26 cellular contexts compared by ENCODE assay signal in genomic region chr3:21140785-21141184, GRCh38.
"Had no signal": no experiment of that assay in that cellular context is flagged by ENCODE, and none has a peak within 500 bp of the region (broad histone marks: within the 10 kb centered on the region; RNA-seq: fewer than 3 reads in every experiment).

No MANE protein-coding gene starts in this region.

- H3K27ac ChIP-seq: dorsolateral prefrontal cortex, gastrocnemius medialis, left lung, parathyroid adenoma, right lobe of liver, suprapubic skin, transverse colon, upper lobe of right lung, uterus had no signal

- DNase-seq: dorsolateral prefrontal cortex; effector CD4-positive, alpha-beta T cell; gastrocnemius medialis; head of caudate nucleus; left cardiac atrium; left lung; mesenchymal stem cell; mucosa of descending colon; naive B cell; right lobe of liver; small intestine; stimulated activated CD4-positive, alpha-beta T cell treated with anti-CD3 and anti-CD28 coated beads, Interleukin-15, amount 100 ng/mL, for 24 hours; stimulated activated CD4-positive, alpha-beta T cell treated with anti-CD3 and anti-CD28 coated beads, Interleukin-2, amount 100 ng/mL, for 48 hours; stimulated activated CD8-positive, alpha-beta memory T cell treated with anti-CD3 and anti-CD28 coated beads, Interleukin-4, amount 100 ng/mL, for 48 hours; stimulated activated naive CD4-positive, alpha-beta T cell; stimulated activated naive CD8-positive, alpha-beta T cell treated with anti-CD3 and anti-CD28 coated beads, Interleukin-15, amount 100 ng/mL, for 72 hours; transverse colon; upper lobe of right lung; uterus had no signal

- H3K4me1 Mint-ChIP-seq: mesothelial cell of epicardium; naive B cell; neural crest cell; stimulated activated naive CD8-positive, alpha-beta T cell treated with anti-CD3 and anti-CD28 coated beads, Interleukin-15, amount 100 ng/mL, for 72 hours had no signal

- H3K4me3 ChIP-seq: dorsolateral prefrontal cortex, gastrocnemius medialis, left lung, mucosa of descending colon, right lobe of liver, suprapubic skin, transverse colon, upper lobe of right lung, uterus had no signal

- H3K27me3 ChIP-seq: dorsolateral prefrontal cortex, gastrocnemius medialis, left lung, right lobe of liver, suprapubic skin, transverse colon, upper lobe of right lung, uterus had no signal

- H3K27ac Mint-ChIP-seq: mesothelial cell of epicardium; natural killer cell treated with Interleukin-12 subunit alpha and Interleukin-12 subunit beta and Interleukin-15 and Interleukin-18, amount 100 ng/mL, for 72 hours; progenitor cell of endocrine pancreas; stimulated activated naive CD8-positive, alpha-beta T cell treated with anti-CD3 and anti-CD28 coated beads, Interleukin-15, amount 100 ng/mL, for 72 hours had no signal

- H3K27me3 Mint-ChIP-seq: naive B cell; natural killer cell treated with Interleukin-12 subunit alpha and Interleukin-12 subunit beta and Interleukin-15 and Interleukin-18, amount 100 ng/mL, for 72 hours; progenitor cell of endocrine pancreas; stimulated activated naive CD8-positive, alpha-beta T cell treated with anti-CD3 and anti-CD28 coated beads, Interleukin-15, amount 100 ng/mL, for 72 hours had no signal

- H3K36me3 ChIP-seq: gastrocnemius medialis, left lung, right lobe of liver, suprapubic skin, transverse colon, upper lobe of right lung, uterus had no signal

- H3K79me2 ChIP-seq: parathyroid adenoma had no signal

- H3K4me3 Mint-ChIP-seq: mesothelial cell of epicardium; naive B cell; natural killer cell treated with Interleukin-12 subunit alpha and Interleukin-12 subunit beta and Interleukin-15 and Interleukin-18, amount 100 ng/mL, for 72 hours; neural crest cell; stimulated activated naive CD8-positive, alpha-beta T cell treated with anti-CD3 and anti-CD28 coated beads, Interleukin-15, amount 100 ng/mL, for 72 hours had no signal

- H3K9ac ChIP-seq: parathyroid adenoma had no signal

- H2AFZ ChIP-seq: parathyroid adenoma had no signal

- H3K36me3 Mint-ChIP-seq: naive B cell; natural killer cell treated with Interleukin-12 subunit alpha and Interleukin-12 subunit beta and Interleukin-15 and Interleukin-18, amount 100 ng/mL, for 72 hours had no signal

- H3K4me1 ChIP-seq: gastrocnemius medialis, left lung, parathyroid adenoma, right lobe of liver, suprapubic skin, transverse colon, upper lobe of right lung, uterus had no signal

- H3K9me3 ChIP-seq: gastrocnemius medialis, right lobe of liver, upper lobe of right lung had no signal

- ATAC-seq: gastrocnemius medialis; left cardiac atrium; left lung; mucosa of descending colon; natural killer cell treated with Interleukin-12 subunit alpha and Interleukin-12 subunit beta and Interleukin-15 and Interleukin-18, amount 100 ng/mL, for 72 hours; right lobe of liver; stimulated activated naive CD8-positive, alpha-beta T cell treated with anti-CD3 and anti-CD28 coated beads, Interleukin-15, amount 100 ng/mL, for 72 hours; upper lobe of right lung had no signal

- FAIRE-seq: islet of Langerhans, small intestine had no signal
